ENCODE assay signal across 10 cellular contexts in genomic region chr6:15296735-15297134, GRCh38. TPM values are rescaled to one million over a fixed set of nuclear protein-coding genes. Genes with fewer than 3 reads are reported as not detected.
DNase-seq lines count a peak whose midpoint lies in the region; ATAC-seq, FAIRE-seq and TF ChIP-seq lines count a peak whose summit lies in the region.
"Had no signal": no experiment of that assay in that cellular context is flagged by ENCODE, and none has a peak within 500 bp of the region (broad histone marks: within the 10 kb centered on the region; RNA-seq: fewer than 3 reads in every experiment).

No MANE protein-coding gene starts in this region.

- H3K27ac ChIP-seq in right lobe of liver, result no peak overlapping the region
- H3K27ac ChIP-seq in HepG2 (ENCODE audit: extremely low read length, insufficient read depth, low read length), result no peak overlapping the region
- H3K27ac ChIP-seq in upper lobe of right lung, result no peak overlapping the region
- H3K27ac ChIP-seq: stomach had no signal

- no peaks in the 10 kb centered on the region for H3K27me3 Mint-ChIP-seq in activated CD4-positive, alpha-beta memory T cell treated with anti-CD3 and anti-CD28 coated beads, Interleukin-2, amount 10 ng/mL, durations not matched to agents 7 days and 5 days

- H3K4me1 ChIP-seq in right lobe of liver (peaks cover 0 to 10% (median 0%) of the 10 kb centered on the region in 4 donors), HepG2 (ENCODE audit: insufficient read depth, low read length) (peaks cover 36% of the 10 kb centered on the region), upper lobe of right lung (peaks cover 8% of the 10 kb centered on the region)

- FAIRE-seq in HepG2 (lab: Jason Lieb, UNC), result no peak

- no peak for TF ChIP-seq POLR2A in right lobe of liver (IDR thresholded peaks at IDR 0.05)
- TF ChIP-seq POLR2A in HepG2 (IDR thresholded peaks at IDR 0.05; ENCODE audit: insufficient read depth in 1 of 2, low read depth in 2 of 2, low read length in 2 of 2), result no peak

- intact Hi-C loops in right lobe of liver (cut with DNase I) (no loop called here), HepG2 (cut with micrococcal nuclease; ENCODE audit: unreplicated experiment) (no loop called here), upper lobe of right lung (cut with DNase I) (no loop called here)

- H3K4me3 Mint-ChIP-seq in activated CD4-positive, alpha-beta memory T cell treated with anti-CD3 and anti-CD28 coated beads, Interleukin-2, amount 10 ng/mL, durations not matched to agents 7 days and 5 days, result peak overlapping the region; percentile 38

- in situ Hi-C loops in HepG2 (cut with HindIII; ENCODE audit: extremely low pct_ligation_motif_present, low pct_unique_long_range_greater_than_20kb), result no loop called here
- in situ Hi-C loops in ACHN (cut with HindIII; ENCODE audit: low pct_ligation_motif_present, low pct_unique_long_range_greater_than_20kb, low sequenced_read_pairs), result no loop called here

- no peaks in the 10 kb centered on the region for H3K9me3 Mint-ChIP-seq in activated CD4-positive, alpha-beta memory T cell treated with anti-CD3 and anti-CD28 coated beads, Interleukin-2, amount 10 ng/mL, durations not matched to agents 7 days and 5 days

- H3K79me2 ChIP-seq in HepG2 (ENCODE audit: insufficient read depth, low read length), result peaks cover 58% of the 10 kb centered on the region

- POLR2A ChIA-PET in HepG2 (lab: Yijun Ruan, JAX), result no interaction called here
- POLR2A ChIA-PET in activated CD4-positive, alpha-beta memory T cell treated with anti-CD3 and anti-CD28 coated beads, Interleukin-2, amount 10 ng/mL, durations not matched to agents 7 days and 5 days (lab: Charles Lee), result interaction anchor here (1.8 kb wide), 1 partner anchor 47 kb away, joined by 6 read pairs; no protein-coding TSS in a partner anchor

- peak overlapping the region; percentile 85 for H3K27ac Mint-ChIP-seq in activated CD4-positive, alpha-beta memory T cell treated with anti-CD3 and anti-CD28 coated beads, Interleukin-2, amount 10 ng/mL, durations not matched to agents 7 days and 5 days

- no peaks in the 10 kb centered on the region for H3K27me3 ChIP-seq in right lobe of liver
- no peaks in the 10 kb centered on the region for H3K27me3 ChIP-seq in HepG2 (ENCODE audit: control insufficient read depth in 1 of 2, insufficient read depth in 2 of 2, low read length in 2 of 2)
- H3K27me3 ChIP-seq in upper lobe of right lung, result no peaks in the 10 kb centered on the region
- H3K27me3 ChIP-seq: stomach had no signal

- H3K4me2 ChIP-seq in HepG2 (ENCODE audit: low read depth, low read length), result no peak overlapping the region

- H4K20me1 ChIP-seq in HepG2 (ENCODE audit: insufficient read depth, low read length), result no peaks in the 10 kb centered on the region

- H3K4me3 ChIP-seq in right lobe of liver, result no peak overlapping the region
- no peak overlapping the region for H3K4me3 ChIP-seq in HepG2 (replicated peaks in 1 of 3; ENCODE audit: insufficient read depth in 1 of 3, low read depth in 2 of 3, low read length in 3 of 3)
- H3K4me3 ChIP-seq in upper lobe of right lung, result no peak overlapping the region
- H3K4me3 ChIP-seq: stomach had no signal

- TF ChIP-seq EP300 in HepG2 (IDR thresholded peaks at IDR 0.05; ENCODE audit: low read depth in 2 of 2, low read length in 2 of 2), result no peak
- TF ChIP-seq EP300 in HepG2 (CRISPR knock-in tag; IDR thresholded peaks at IDR 0.05; ENCODE audit: borderline replicate concordance), result no peak

- DNase-seq in right lobe of liver, result no peak
- DNase-seq in HepG2 (ENCODE audit: low spot score), result no peak
- DNase-seq in activated CD4-positive, alpha-beta memory T cell treated with anti-CD3 and anti-CD28 coated beads, Interleukin-2, amount 10 ng/mL, durations not matched to agents 7 days and 5 days, result peak; percentile 60
- DNase-seq in upper lobe of right lung, result no peak
- no peak for DNase-seq in ACHN
- DNase-seq in NK-92 treated with Interleukin-12 subunit alpha and Interleukin-12 subunit beta, amount 100 ng/mL, for 24 hours (lab: John Stamatoyannopoulos, UW), result no peak
- no peak for DNase-seq in NCI-H2196 treated with DMSO at 0.1 percent for 48 hours (lab: John Stamatoyannopoulos, UW; ENCODE audit: unreplicated experiment)
- DNase-seq: NCI-H526 treated with DMSO at 0.1 percent for 48 hours, stomach had no signal

- CTCF ChIA-PET in HepG2 (lab: Yijun Ruan, JAX; ENCODE audit: low intra/inter-chr PET ratio, low total read pairs), result no interaction called here
- CTCF ChIA-PET in activated CD4-positive, alpha-beta memory T cell treated with anti-CD3 and anti-CD28 coated beads, Interleukin-2, amount 10 ng/mL, durations not matched to agents 7 days and 5 days (lab: Charles Lee), result interaction anchor here (0.9 kb wide), 1 partner anchor 9 kb away, joined by 3 read pairs; no protein-coding TSS in a partner anchor

- WGBS in right lobe of liver (ENCODE audit: insufficient coverage, low coverage, low lambda C conversion rate, missing lambda C conversion rate), result 73% methylated on average over 2 of the region's 2 CpGs
- WGBS in HepG2 (ENCODE audit: low lambda C conversion rate), result 89% methylated on average over 2 of the region's 2 CpGs

- no peak overlapping the region for H3K9ac ChIP-seq in HepG2 (ENCODE audit: insufficient read depth, low read depth, low read length)

- TF ChIP-seq CTCF in right lobe of liver (IDR thresholded peaks at IDR 0.05), result no peak
- TF ChIP-seq CTCF in HepG2 (CRISPR knock-in tag; IDR thresholded peaks at IDR 0.05), result no peak
- no peak for TF ChIP-seq CTCF in upper lobe of right lung (IDR thresholded peaks at IDR 0.05)

- TF ChIP-seq RAD21 in HepG2 (CRISPR knock-in tag; IDR thresholded peaks at IDR 0.05), result no peak

- ATAC-seq in right lobe of liver, result peak in 3 of 4 donors; percentile 20 to 55 (median 39)
- ATAC-seq in HepG2, result no peak
- peak; percentile 41 for ATAC-seq in HG02884 (IDR thresholded peaks at IDR 0.05; ENCODE audit: unreplicated experiment)
- peak; percentile 29 for ATAC-seq in upper lobe of right lung

- H3K4me1 Mint-ChIP-seq in activated CD4-positive, alpha-beta memory T cell treated with anti-CD3 and anti-CD28 coated beads, Interleukin-2, amount 10 ng/mL, durations not matched to agents 7 days and 5 days, result peaks cover 82% of the 10 kb centered on the region

- H3K36me3 ChIP-seq in right lobe of liver (no peaks in the 10 kb centered on the region), HepG2 (replicated peaks in 1 of 2; ENCODE audit: control insufficient read depth in 1 of 2, insufficient read depth in 2 of 2, low read length in 2 of 2) (no peaks in the 10 kb centered on the region), upper lobe of right lung (no peaks in the 10 kb centered on the region)
- H3K36me3 ChIP-seq: stomach had no signal

- H3K9me3 ChIP-seq in right lobe of liver (no peaks in the 10 kb centered on the region), HepG2 (ENCODE audit: low read length) (no peaks in the 10 kb centered on the region), upper lobe of right lung (no peaks in the 10 kb centered on the region)
- H3K9me3 ChIP-seq: stomach had no signal

- peaks cover 25% of the 10 kb centered on the region for H3K36me3 Mint-ChIP-seq in activated CD4-positive, alpha-beta memory T cell treated with anti-CD3 and anti-CD28 coated beads, Interleukin-2, amount 10 ng/mL, durations not matched to agents 7 days and 5 days (ENCODE audit: low read depth)

- no peak overlapping the region for H2AFZ ChIP-seq in HepG2 (ENCODE audit: low read length)

- no TSS peak for BruUV-seq in HepG2 (replicated peaks; lab: Mats Ljungman, UMichigan)

TF ChIP-seq in HepG2, 621 proteins besides CTCF, POLR2A, EP300 and RAD21 (continues in another document):
- no peak for TF ChIP-seq SSRP1 (CRISPR knock-in tag; IDR thresholded peaks at IDR 0.05)

RNA-seq across cellular contexts. Expression of gene JARID2, which starts 50.9 kb away (rescaled TPM):
- total RNA-seq in right lobe of liver (1 to 10 TPM; 2.5 to 3.9 (median 3.0) TPM), HepG2 (2016; rRNA removed; fragmentation: Illumina TruSeq; extraction: Trizol) (10.0 and 10.3 TPM in 2 replicates), upper lobe of right lung (15.1 TPM)
- 1.0 and 1.4 TPM in 2 replicates for total RNA-seq in HepG2 (2016; cell fraction: cytosol; rRNA removed; fragmentation: Illumina TruSeq; extraction: Trizol; ENCODE audit: low read depth)
- 9.6 and 10.6 TPM in 2 replicates for total RNA-seq in HepG2 (2016; cell fraction: insoluble cytoplasmic fraction; rRNA removed; fragmentation: Illumina TruSeq; extraction: Trizol)
- 2.7 and 2.8 TPM in 2 replicates for total RNA-seq in HepG2 (2016; cell fraction: membrane; rRNA removed; fragmentation: Illumina TruSeq; extraction: Trizol)
- 10.4 and 13.0 TPM in 2 replicates for total RNA-seq in HepG2 (2016; cell fraction: nucleus; rRNA removed; fragmentation: Illumina TruSeq; extraction: Trizol)
- polyA plus RNA-seq in HepG2 (2011; rRNA removed), result 7.5 TPM in 2 replicates
- polyA plus RNA-seq in HepG2 (2011; cell fraction: cytosol; rRNA removed), result 5.9 and 6.7 TPM in 2 replicates
- 11.8 and 13.9 TPM in 2 replicates for polyA plus RNA-seq in HepG2 (2011; cell fraction: nucleus; rRNA removed)
- polyA plus RNA-seq in HepG2 (2012), result 7.9 and 9.2 TPM in 2 replicates
- polyA plus RNA-seq in HepG2 (2016; cell fraction: cytosol; fragmentation: Illumina TruSeq; extraction: Trizol; ENCODE audit: low read depth), result 0.23 and 0.37 TPM in 2 replicates
- 8.5 and 10.1 TPM in 2 replicates for polyA plus RNA-seq in HepG2 (2016; cell fraction: insoluble cytoplasmic fraction; fragmentation: Illumina TruSeq; extraction: Trizol; ENCODE audit: low read depth)
- polyA plus RNA-seq in HepG2 (2016; cell fraction: membrane; fragmentation: Illumina TruSeq; extraction: Trizol; ENCODE audit: low read depth), result 1.2 and 1.3 TPM in 2 replicates
- 13.6 and 14.4 TPM in 2 replicates for polyA plus RNA-seq in HepG2 (2016; cell fraction: nucleus; fragmentation: Illumina TruSeq; extraction: Trizol; ENCODE audit: insufficient read depth, low read depth)
- polyA minus RNA-seq in HepG2 (2011; rRNA and poly(A)+ RNA removed; ENCODE audit: low replicate concordance), result 8.4 and 12.4 TPM in 2 replicates
- 8.4 TPM in 2 replicates for polyA minus RNA-seq in HepG2 (2011; cell fraction: cytosol; rRNA and poly(A)+ RNA removed)
- polyA minus RNA-seq in HepG2 (2011; cell fraction: nucleus; rRNA and poly(A)+ RNA removed), result 20.6 and 22.3 TPM in 2 replicates
- total RNA-seq in activated CD4-positive, alpha-beta memory T cell treated with anti-CD3 and anti-CD28 coated beads, Interleukin-2, amount 10 ng/mL, durations not matched to agents 7 days and 5 days, result 10 to 100 TPM; 28.4 to 29.7 TPM
